24 cellular contexts compared by ENCODE assay signal in the genomic region with DNA sequence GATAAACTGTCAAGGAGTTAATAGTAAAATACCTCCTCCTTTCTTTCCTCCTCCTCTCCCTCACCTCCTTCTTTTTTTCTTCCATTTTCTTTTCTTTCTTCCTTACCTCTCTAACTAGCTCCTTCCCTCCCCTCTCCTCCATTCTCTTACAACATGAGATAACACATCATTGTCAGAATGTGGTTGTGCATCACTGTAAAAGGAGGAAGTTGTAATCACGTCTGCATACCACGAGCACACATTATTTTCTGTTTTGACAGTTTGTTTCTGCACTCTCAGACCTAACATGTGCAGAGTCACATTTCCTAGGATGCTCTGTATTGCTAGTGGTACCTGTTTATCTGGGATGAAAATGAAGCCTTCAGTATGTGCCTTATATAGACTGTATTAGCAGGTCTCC. TPM values are rescaled to one million over a fixed set of nuclear protein-coding genes. Genes with fewer than 3 reads are reported as not detected.
"Had no signal": no experiment of that assay in that cellular context is flagged by ENCODE, and none has a peak within 500 bp of the region (broad histone marks: within the 10 kb centered on the region; RNA-seq: fewer than 3 reads in every experiment).

No MANE protein-coding gene starts in this region.

- H3K4me3 ChIP-seq: body of pancreas, colonic mucosa, esophagus muscularis mucosa, right atrium auricular region, skin epidermis, transverse colon, vagina had no signal

- DNase-seq: activated CD4-positive, alpha-beta memory T cell treated with anti-CD3 and anti-CD28 coated beads, Interleukin-2, amount 10 ng/mL, durations not matched to agents 7 days and 5 days; activated CD4-positive, alpha-beta T cell treated with anti-CD3 and anti-CD28 coated beads for 36 hours; activated effector memory CD4-positive, alpha-beta T cell treated with Interleukin-2 at 50 U/mL for 16 hours; activated naive CD4-positive, alpha-beta T cell treated with anti-CD3 and anti-CD28 coated beads, Interleukin-2, amount 50 U/mL, for 16 hours; activated T-cell treated with anti-CD3 and anti-CD28 coated beads, Interleukin-2, amount 50 U/mL, for 4 hours; body of pancreas; caudate nucleus; colonic mucosa; foreskin keratinocyte; glutamatergic neuron; hypothalamus; kidney glomerular epithelial cell; left ventricle myocardium superior; nucleus accumbens; stimulated activated CD4-positive, alpha-beta T cell treated with anti-CD3 and anti-CD28 coated beads, Interleukin-4, amount 100 ng/mL, for 24 hours; stimulated activated naive CD4-positive, alpha-beta T cell treated with Interleukin-2 at 50 U/mL for 16 hours; transverse colon had no signal

- H3K36me3 Mint-ChIP-seq: memory B cell; natural killer cell treated with Interleukin-12 subunit alpha and Interleukin-12 subunit beta and Interleukin-15 and Interleukin-18, amount 100 ng/mL, for 72 hours had no signal

- H3K4me1 ChIP-seq: body of pancreas, colonic mucosa, right atrium auricular region, transverse colon, vagina had no signal

- H3K9me3 Mint-ChIP-seq: activated CD4-positive, alpha-beta memory T cell treated with anti-CD3 and anti-CD28 coated beads, Interleukin-2, amount 10 ng/mL, durations not matched to agents 7 days and 5 days; activated T-cell treated with anti-CD3 and anti-CD28 coated beads, Interleukin-2, amount 50 U/mL, for 4 hours; memory B cell had no signal

- H3K27me3 ChIP-seq: body of pancreas, colonic mucosa, esophagus muscularis mucosa, foreskin keratinocyte, right atrium auricular region, vagina had no signal

- H3K9me3 ChIP-seq: body of pancreas, colonic mucosa, esophagus muscularis mucosa, right atrium auricular region, transverse colon, vagina had no signal

- H3K4me1 Mint-ChIP-seq: activated CD4-positive, alpha-beta memory T cell treated with anti-CD3 and anti-CD28 coated beads, Interleukin-2, amount 10 ng/mL, durations not matched to agents 7 days and 5 days; activated CD4-positive, alpha-beta T cell treated with anti-CD3 and anti-CD28 coated beads for 36 hours; memory B cell had no signal

- H3K4me3 Mint-ChIP-seq: activated CD4-positive, alpha-beta memory T cell treated with anti-CD3 and anti-CD28 coated beads, Interleukin-2, amount 10 ng/mL, durations not matched to agents 7 days and 5 days; activated CD4-positive, alpha-beta T cell treated with anti-CD3 and anti-CD28 coated beads for 36 hours; activated T-cell treated with anti-CD3 and anti-CD28 coated beads, Interleukin-2, amount 50 U/mL, for 4 hours; memory B cell; natural killer cell treated with Interleukin-12 subunit alpha and Interleukin-12 subunit beta and Interleukin-15 and Interleukin-18, amount 100 ng/mL, for 72 hours had no signal

- H3K27ac Mint-ChIP-seq: activated CD4-positive, alpha-beta memory T cell treated with anti-CD3 and anti-CD28 coated beads, Interleukin-2, amount 10 ng/mL, durations not matched to agents 7 days and 5 days; activated CD4-positive, alpha-beta T cell treated with anti-CD3 and anti-CD28 coated beads for 36 hours; memory B cell; natural killer cell treated with Interleukin-12 subunit alpha and Interleukin-12 subunit beta and Interleukin-15 and Interleukin-18, amount 100 ng/mL, for 72 hours; progenitor cell of endocrine pancreas had no signal

- H3K27ac ChIP-seq: body of pancreas, colonic mucosa, esophagus muscularis mucosa, foreskin keratinocyte, right atrium auricular region, skin epidermis, transverse colon, vagina had no signal

- H3K36me3 ChIP-seq: colonic mucosa, esophagus muscularis mucosa, transverse colon, vagina had no signal

RNA-seq across cellular contexts. Expression of a gene that starts 9.1 kb away (rescaled TPM):
- total RNA-seq: activated CD4-positive, alpha-beta memory T cell treated with anti-CD3 and anti-CD28 coated beads, Interleukin-2, amount 10 ng/mL, durations not matched to agents 7 days and 5 days; activated CD4-positive, alpha-beta T cell treated with anti-CD3 and anti-CD28 coated beads for 36 hours; natural killer cell treated with Interleukin-12 subunit alpha and Interleukin-12 subunit beta and Interleukin-15 and Interleukin-18, amount 100 ng/mL, for 72 hours had no signal
